ENCODE assay signal across 8 cellular contexts in the genomic region with DNA sequence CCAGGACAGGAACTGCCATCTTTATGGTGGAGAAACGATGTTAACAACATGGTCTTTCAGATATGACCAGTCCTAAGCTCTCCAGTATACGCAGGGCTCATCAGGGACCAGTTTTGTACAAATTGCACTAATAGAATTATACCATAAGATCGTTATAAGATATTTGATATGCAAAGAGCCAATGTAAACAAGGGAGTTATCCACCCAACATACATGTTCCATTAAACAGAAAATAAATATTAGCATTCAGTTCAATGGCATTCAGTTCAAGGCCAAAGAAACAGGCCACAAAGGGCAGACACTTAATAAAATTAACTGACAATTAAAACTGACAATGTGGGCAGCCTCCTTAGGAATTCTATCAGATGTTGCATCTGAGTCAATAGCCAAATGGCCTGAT. TPM values are rescaled to one million over a fixed set of nuclear protein-coding genes. Genes with fewer than 3 reads are reported as not detected.
DNase-seq lines count a peak whose midpoint lies in the region; ATAC-seq, FAIRE-seq and TF ChIP-seq lines count a peak whose summit lies in the region.

No MANE protein-coding gene starts in this region.

- peaks cover under 1% of the 10 kb centered on the region for H3K36me3 Mint-ChIP-seq in natural killer cell

- H3K9me3 ChIP-seq in BLaER1 treated with 17β-estradiol and CSF1 and Interleukin-3, amounts not matched to agents 10 nM and 100 nM (replicated peaks in 1 of 11) = no peaks in the 10 kb centered on the region
- H3K9me3 ChIP-seq in KOPT-K1 (ENCODE audit: insufficient read depth, low read length, poor library complexity, severe bottlenecking) (no peaks in the 10 kb centered on the region), small intestine (ENCODE audit: control insufficient read depth, low read depth) (no peaks in the 10 kb centered on the region)

- peak overlapping the region in 9 of 10 experiments; percentile 79 to 88 (median 86); a peak in 14 of 20 replicates for H3K4me3 ChIP-seq in BLaER1 treated with 17β-estradiol and CSF1 and Interleukin-3, amounts not matched to agents 10 nM and 100 nM
- H3K4me3 ChIP-seq in coronary artery (peak overlapping the region; percentile 82), small intestine (ENCODE audit: low read depth in 1 of 2, low read length in 2 of 2) (no peak overlapping the region)

- WGBS in small intestine, 3 donors = 45 to 73% (median 53%) methylated on average over 3 of the region's 3 CpGs

- no peaks in the 10 kb centered on the region for H3K9me3 Mint-ChIP-seq in natural killer cell

- TF ChIP-seq CTCF in coronary artery (IDR thresholded peaks at IDR 0.05) = no peak
- TF ChIP-seq CTCF in natural killer cell (IDR thresholded peaks at IDR 0.05) = no peak
- TF ChIP-seq CTCF in RWPE1 (conservative IDR thresholded peaks at IDR 0.05; ENCODE audit: low read depth) = no peak

- DNase-seq in coronary artery (ENCODE audit: low spot score) = no peak
- DNase-seq in natural killer cell = no peak
- no peak for DNase-seq in small intestine
- no peak for DNase-seq in RWPE1 (ENCODE audit: low spot score)
- DNase-seq in stimulated activated naive CD4-positive, alpha-beta T cell (lab: John Stamatoyannopoulos, UW) = no peak
- no peak for DNase-seq in sciatic nerve (ENCODE audit: low spot score)

- CTCF ChIA-PET in RWPE1 (lab: Yijun Ruan, JAX) = interaction anchor here (0.7 to 2.6 kb wide), 4 partner anchors 10 to 156 kb away, joined by 3 to 11 read pairs (median 4); partner anchors contain the start of genes SIRT5 and TBC1D7

- H3K4me2 ChIP-seq in BLaER1 treated with 17β-estradiol and CSF1 and Interleukin-3, amounts not matched to agents 10 nM and 100 nM = peak overlapping the region; percentile 93 to 99 (median 97); a peak in 21 of 22 replicates

- FAIRE-seq in small intestine (lab: Jason Lieb, UNC) = no peak

- peaks cover 0 to 15% (median 3%) of the 10 kb centered on the region in 11 experiments; a peak in 5 of 22 replicates for H3K36me3 ChIP-seq in BLaER1 treated with 17β-estradiol and CSF1 and Interleukin-3, amounts not matched to agents 10 nM and 100 nM
- H3K36me3 ChIP-seq in KOPT-K1 (ENCODE audit: insufficient read depth, low read length) = no peaks in the 10 kb centered on the region
- H3K36me3 ChIP-seq in small intestine (ENCODE audit: control insufficient read depth in 2 of 2, insufficient read depth in 2 of 2, low read length in 2 of 2) = no peaks in the 10 kb centered on the region

- ATAC-seq in natural killer cell = no peak
- ATAC-seq in sciatic nerve = no peak

- peaks cover 52 to 73% of the 10 kb centered on the region in 2 donors for H3K4me1 Mint-ChIP-seq in natural killer cell

- H3K27me3 ChIP-seq in BLaER1 treated with 17β-estradiol and CSF1 and Interleukin-3, amounts not matched to agents 10 nM and 100 nM = peaks cover 0 to 4% (median 0%) of the 10 kb centered on the region in 11 experiments; a peak in 1 of 22 replicates
- no peaks in the 10 kb centered on the region for H3K27me3 ChIP-seq in small intestine (ENCODE audit: control insufficient read depth in 2 of 2, insufficient read depth in 2 of 2, low read length in 2 of 2)

- no peaks in the 10 kb centered on the region for H3K27me3 Mint-ChIP-seq in natural killer cell (ENCODE audit: low read depth in 2 of 2)

- H3K27ac Mint-ChIP-seq in natural killer cell = peak overlapping the region; percentile 78 to 90

- peaks cover 29 to 49% (median 33%) of the 10 kb centered on the region in 10 experiments for H3K4me1 ChIP-seq in BLaER1 treated with 17β-estradiol and CSF1 and Interleukin-3, amounts not matched to agents 10 nM and 100 nM
- no peaks in the 10 kb centered on the region for H3K4me1 ChIP-seq in small intestine (ENCODE audit: control insufficient read depth in 2 of 2, insufficient read depth in 1 of 2, low read depth in 1 of 2, low read length in 1 of 2)

- POLR2A ChIA-PET in RWPE1 (lab: Yijun Ruan, JAX; ENCODE audit: low non-redundant PET) = interaction anchor here (0.8 kb wide), 1 partner anchor 90 kb away, joined by 3 read pairs; the partner anchor contains the start of gene SIRT5

- H3K27ac ChIP-seq in BLaER1 treated with 17β-estradiol and CSF1 and Interleukin-3, amounts not matched to agents 10 nM and 100 nM = no peak overlapping the region
- H3K27ac ChIP-seq in KOPT-K1 (ENCODE audit: low read depth, low read length, poor library complexity, severe bottlenecking) = peak overlapping the region; percentile 41
- no peak overlapping the region for H3K27ac ChIP-seq in coronary artery
- H3K27ac ChIP-seq in small intestine (ENCODE audit: low read depth in 1 of 2, low read length in 1 of 2) = no peak overlapping the region
- no peak overlapping the region for H3K27ac ChIP-seq in RWPE1

- intact Hi-C loops in natural killer cell (cut with micrococcal nuclease) = loop anchor here (2.0 to 5.0 kb wide), 4 partner anchors 16 to 158 kb away; partner anchors contain the start of gene TBC1D7
- intact Hi-C loops in sciatic nerve (cut with DNase I) = no loop called here

- H4K20me1 ChIP-seq in BLaER1 treated with 17β-estradiol and CSF1 and Interleukin-3, amounts not matched to agents 10 nM and 100 nM = peaks cover 0 to 36% (median 0%) of the 10 kb centered on the region in 11 experiments; a peak in 9 of 22 replicates

- H3K9ac ChIP-seq in BLaER1 treated with 17β-estradiol and CSF1 and Interleukin-3, amounts not matched to agents 10 nM and 100 nM = peak overlapping the region in 5 of 11 experiments; percentile 82 to 90 (median 83); a peak in 8 of 22 replicates

- peak overlapping the region; percentile 74 for H3K4me3 Mint-ChIP-seq in natural killer cell

RNA-seq across cellular contexts. Expression of gene GFOD1, which starts 2.6 kb away (rescaled TPM):
- 10 to 100 TPM; 59.7 to 74.5 (median 71.2) TPM for total RNA-seq in natural killer cell
- 1 to 10 TPM; 1.1 to 7.3 (median 1.9) TPM for polyA plus RNA-seq in small intestine
- 16.3 TPM for total RNA-seq in sciatic nerve

Comparison
In these comparisons a context has a peak if more than half of its experiments do, and no peak if none do; other contexts are left out.
1. H3K4me3 ChIP-seq: peak in BLaER1 treated with 17β-estradiol and CSF1 and Interleukin-3, amounts not matched to agents 10 nM and 100 nM (9 of 10) and coronary artery (single experiment); none in small intestine (0 of 2).